Comparison of ENCODE assay signal across 16 cellular contexts in the genomic region with DNA sequence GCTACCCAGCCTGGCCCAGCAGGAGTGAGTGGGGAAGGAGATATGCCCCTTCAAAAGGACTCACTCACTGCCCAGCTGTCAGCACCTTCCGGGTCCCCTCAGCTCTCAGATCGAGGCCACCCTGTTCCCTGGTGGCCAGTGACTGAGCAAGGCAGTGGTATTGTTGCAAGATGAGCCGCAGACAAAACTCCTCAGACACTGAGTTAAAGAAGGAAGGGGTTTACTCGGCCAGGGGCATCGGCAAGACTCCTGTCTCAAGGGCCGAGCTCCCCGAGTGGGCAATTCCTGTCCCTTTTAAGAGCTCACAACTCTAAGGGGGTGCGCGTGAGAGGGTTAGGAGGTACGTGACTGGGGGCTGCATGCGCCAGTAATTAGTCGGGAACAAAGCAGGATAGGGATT. TPM values are rescaled to one million over a fixed set of nuclear protein-coding genes. Genes with fewer than 3 reads are reported as not detected.
DNase-seq lines count a peak whose midpoint lies in the region; ATAC-seq and TF ChIP-seq lines count a peak whose summit lies in the region.
"Had no signal": no experiment of that assay in that cellular context is flagged by ENCODE, and none has a peak within 500 bp of the region (broad histone marks: within the 10 kb centered on the region; RNA-seq: fewer than 3 reads in every experiment).

No MANE protein-coding gene starts in this region.

- H3K9me3 Mint-ChIP-seq in activated T-cell treated with anti-CD3 and anti-CD28 coated beads, Interleukin-2, amount 50 U/mL, for 24 hours = no peaks in the 10 kb centered on the region
- H3K9me3 Mint-ChIP-seq in activated T-cell treated with anti-CD3 and anti-CD28 coated beads, Interleukin-2, amount 50 U/mL, for 72 hours = no peaks in the 10 kb centered on the region
- 0 out of 2 replicates have a peak, but pooled peaks cover 3% of the 10 kb centered on the region for H3K9me3 Mint-ChIP-seq in WTC11
- no peaks in the 10 kb centered on the region for H3K9me3 Mint-ChIP-seq in type B pancreatic cell
- H3K9me3 Mint-ChIP-seq: CD8-positive, alpha-beta memory T cell; HFFc6 had no signal

- ATAC-seq in activated T-cell treated with anti-CD3 and anti-CD28 coated beads, Interleukin-2, amount 50 U/mL, for 72 hours (replicated peaks in 1 of 2) = no peak
- ATAC-seq in WTC11 = no peak

- CTCF ChIA-PET in WTC11 (lab: Charles Lee) = interaction anchor here (1.1 kb wide), 2 partner anchors 17 to 42 kb away, joined by 3 to 4 read pairs; no protein-coding TSS in a partner anchor
- CTCF ChIA-PET in mammary epithelial cell (lab: Charles Lee; ENCODE audit: low non-redundant PET) = no interaction called here

- no peak overlapping the region for H3K9ac ChIP-seq in mammary epithelial cell (ENCODE audit: insufficient read depth, low read length)

- H3K27ac ChIP-seq in esophagus (ENCODE audit: low read depth in 2 of 2, low read length in 1 of 2) (peak overlapping the region; percentile 27 to 63), mammary epithelial cell (ENCODE audit: insufficient read depth, low read depth, low read length) (no peak overlapping the region)
- H3K27ac ChIP-seq: 22Rv1 had no signal

- H3K4me1 Mint-ChIP-seq in activated T-cell treated with anti-CD3 and anti-CD28 coated beads, Interleukin-2, amount 50 U/mL, for 24 hours (ENCODE audit: low read depth) = peaks cover 12% of the 10 kb centered on the region
- H3K4me1 Mint-ChIP-seq in activated T-cell treated with anti-CD3 and anti-CD28 coated beads, Interleukin-2, amount 50 U/mL, for 72 hours (ENCODE audit: low read depth) = peaks cover 5% of the 10 kb centered on the region
- H3K4me1 Mint-ChIP-seq in WTC11 = peaks cover 13% of the 10 kb centered on the region
- peaks cover 7% of the 10 kb centered on the region for H3K4me1 Mint-ChIP-seq in type B pancreatic cell (ENCODE audit: unreplicated experiment)

- no TSS peak for BruUV-seq in mammary epithelial cell (replicated peaks; lab: Mats Ljungman, UMichigan)

- H3K9me3 ChIP-seq in esophagus (ENCODE audit: control insufficient read depth in 2 of 2, insufficient read depth in 1 of 2, low read depth in 1 of 2, low read length in 1 of 2) (no peaks in the 10 kb centered on the region), HAP-1 (no peaks in the 10 kb centered on the region), mammary epithelial cell (replicated peaks; ENCODE audit: insufficient read depth, low read length) (no peaks in the 10 kb centered on the region)
- H3K9me3 ChIP-seq: Caco-2 had no signal

- H3K36me3 Mint-ChIP-seq in activated T-cell treated with anti-CD3 and anti-CD28 coated beads, Interleukin-2, amount 50 U/mL, for 24 hours (ENCODE audit: low read depth) = no peaks in the 10 kb centered on the region
- no peaks in the 10 kb centered on the region for H3K36me3 Mint-ChIP-seq in activated T-cell treated with anti-CD3 and anti-CD28 coated beads, Interleukin-2, amount 50 U/mL, for 72 hours (ENCODE audit: insufficient read depth in 2 of 2)
- H3K36me3 Mint-ChIP-seq in WTC11 (0 out of 2 replicates have a peak, but pooled peaks cover 2% of the 10 kb centered on the region), type B pancreatic cell (no peaks in the 10 kb centered on the region)
- H3K36me3 Mint-ChIP-seq: CD14-positive monocyte; CD8-positive, alpha-beta memory T cell had no signal

- H3K4me3 ChIP-seq in esophagus (ENCODE audit: low read depth in 1 of 2, low read length in 2 of 2) = no peak overlapping the region
- no peak overlapping the region for H3K4me3 ChIP-seq in HAP-1
- H3K4me3 ChIP-seq in mammary epithelial cell (replicated peaks in 1 of 3; ENCODE audit: insufficient read depth in 1 of 3, low read depth in 2 of 3, low read length in 3 of 3) = no peak overlapping the region

- H3K4me3 Mint-ChIP-seq in activated T-cell treated with anti-CD3 and anti-CD28 coated beads, Interleukin-2, amount 50 U/mL, for 24 hours = no peak overlapping the region
- no peak overlapping the region for H3K4me3 Mint-ChIP-seq in activated T-cell treated with anti-CD3 and anti-CD28 coated beads, Interleukin-2, amount 50 U/mL, for 72 hours
- H3K4me3 Mint-ChIP-seq in WTC11 (no peak overlapping the region), type B pancreatic cell (no peak overlapping the region)
- H3K4me3 Mint-ChIP-seq: CD14-positive monocyte; CD8-positive, alpha-beta memory T cell; HFFc6 had no signal

- peaks cover 10 to 19% of the 10 kb centered on the region in 2 donors for H3K4me1 ChIP-seq in esophagus (ENCODE audit: control insufficient read depth in 2 of 2, insufficient read depth in 2 of 2, low read length in 1 of 2)
- H3K4me1 ChIP-seq in HAP-1 = no peaks in the 10 kb centered on the region
- peaks cover 16% of the 10 kb centered on the region for H3K4me1 ChIP-seq in mammary epithelial cell (ENCODE audit: insufficient read depth, low read length)
- H3K4me1 ChIP-seq: Caco-2 had no signal

- POLR2A ChIA-PET in WTC11 (lab: Charles Lee) = no interaction called here

- H3K27me3 ChIP-seq in esophagus (ENCODE audit: control insufficient read depth in 1 of 2, insufficient read depth in 2 of 2, low read length in 2 of 2) (no peaks in the 10 kb centered on the region), HAP-1 (ENCODE audit: low read depth) (no peaks in the 10 kb centered on the region), mammary epithelial cell (ENCODE audit: insufficient read depth, low read length) (no peaks in the 10 kb centered on the region)

- no peaks in the 10 kb centered on the region for H3K27me3 Mint-ChIP-seq in activated T-cell treated with anti-CD3 and anti-CD28 coated beads, Interleukin-2, amount 50 U/mL, for 24 hours
- no peaks in the 10 kb centered on the region for H3K27me3 Mint-ChIP-seq in activated T-cell treated with anti-CD3 and anti-CD28 coated beads, Interleukin-2, amount 50 U/mL, for 72 hours (ENCODE audit: low read depth)
- no peaks in the 10 kb centered on the region; the same call in 1 of the 2 replicates for H3K27me3 Mint-ChIP-seq in WTC11 (ENCODE audit: low read depth)
- H3K27me3 Mint-ChIP-seq in type B pancreatic cell = no peaks in the 10 kb centered on the region
- H3K27me3 Mint-ChIP-seq: CD8-positive, alpha-beta memory T cell had no signal

- dilution Hi-C loops in mammary epithelial cell (cut with HindIII; ENCODE audit: low sequenced_read_pairs) = no loop called here

- H3K36me3 ChIP-seq in esophagus (ENCODE audit: control insufficient read depth in 2 of 2, insufficient read depth in 2 of 2, low read length in 1 of 2) (no peaks in the 10 kb centered on the region), HAP-1 (replicated peaks) (no peaks in the 10 kb centered on the region), mammary epithelial cell (ENCODE audit: insufficient read depth, low read length) (no peaks in the 10 kb centered on the region)

- peak overlapping the region; percentile 56 for H3K27ac Mint-ChIP-seq in activated T-cell treated with anti-CD3 and anti-CD28 coated beads, Interleukin-2, amount 50 U/mL, for 24 hours
- H3K27ac Mint-ChIP-seq in activated T-cell treated with anti-CD3 and anti-CD28 coated beads, Interleukin-2, amount 50 U/mL, for 72 hours = no peak overlapping the region
- H3K27ac Mint-ChIP-seq in WTC11 (no peak overlapping the region), type B pancreatic cell (peak overlapping the region; percentile 45)
- H3K27ac Mint-ChIP-seq: CD14-positive monocyte; CD8-positive, alpha-beta memory T cell; HFFc6 had no signal

- no peak overlapping the region for H3K4me2 ChIP-seq in mammary epithelial cell (ENCODE audit: insufficient read depth, low read depth, low read length)

- in situ Hi-C loops in HAP-1 (cut with MboI; ENCODE audit: low sequenced_read_pairs) (no loop called here), mammary epithelial cell (cut with MboI; ENCODE audit: low sequenced_read_pairs in 2 of 2) (no loop called here)

- H4K20me1 ChIP-seq in mammary epithelial cell (ENCODE audit: insufficient read depth, low read length) = no peaks in the 10 kb centered on the region

- WGBS in esophagus, 2 donors = 86 to 88% methylated on average over 12 of the region's 12 CpGs
- 90% methylated on average over 8 of the region's 12 CpGs for WGBS in mammary epithelial cell (ENCODE audit: low coverage, missing lambda C conversion rate)

- no peak overlapping the region for H2AFZ ChIP-seq in mammary epithelial cell (ENCODE audit: low read depth, low read length)

- DNase-seq in activated T-cell treated with anti-CD3 and anti-CD28 coated beads, Interleukin-2, amount 50 U/mL, for 24 hours = no peak
- DNase-seq in activated T-cell treated with anti-CD3 and anti-CD28 coated beads, Interleukin-2, amount 50 U/mL, for 72 hours = no peak
- DNase-seq in WTC11 (ENCODE audit: low spot score) (no peak), type B pancreatic cell (ENCODE audit: extremely low spot score, unreplicated experiment) (no peak), HAP-1 (ENCODE audit: low spot score in 2 of 2) (no peak), mammary epithelial cell (no peak), cerebellar cortex (ENCODE audit: low spot score) (no peak)
- DNase-seq: Caco-2; CD8-positive, alpha-beta memory T cell; DMS53; GOT3; HCEC 1CT; HFFc6 had no signal

- no peak for TF ChIP-seq CTCF in WTC11 (IDR thresholded peaks at IDR 0.05)
- TF ChIP-seq CTCF in type B pancreatic cell (conservative IDR thresholded peaks at IDR 0.05) = no peak
- no peak for TF ChIP-seq CTCF in mammary epithelial cell (conservative IDR thresholded peaks at IDR 0.05 in 1 of 2, IDR thresholded peaks at IDR 0.05 in 1 of 2; ENCODE audit: extremely low read depth in 1 of 2, insufficient read depth in 1 of 2, low read depth in 1 of 2, low read length in 2 of 2)

- H3K79me2 ChIP-seq in mammary epithelial cell (ENCODE audit: insufficient read depth, low read length) = no peaks in the 10 kb centered on the region

- intact Hi-C loops in mammary epithelial cell (cut with micrococcal nuclease) = no loop called here

RNA-seq across cellular contexts. Expression of a gene that starts 9.7 kb away (rescaled TPM):
- total RNA-seq in activated T-cell treated with anti-CD3 and anti-CD28 coated beads, Interleukin-2, amount 50 U/mL, for 72 hours = 1 to 10 TPM; 5.6 to 6.0 TPM
- total RNA-seq in WTC11 (2021) (40.3 to 46.2 TPM (median 41.6 TPM) in 3 replicates), type B pancreatic cell (ENCODE audit: low replicate concordance) (6.6 and 11.2 TPM in 2 replicates), mammary epithelial cell (1 to 10 TPM in 1 of 2 donors, under 1 TPM in 1; 0.67 to 2.2 TPM)
- polyA plus RNA-seq in esophagus (10 to 100 TPM; 16.9 to 26.2 TPM), mammary epithelial cell (0.46 TPM)
- not detected for polyA minus RNA-seq in mammary epithelial cell
- polyA plus RNA-seq: CD14-positive monocyte had no signal

RNA-seq across cellular contexts. Expression of a gene that starts 27.2 kb away (rescaled TPM):
- total RNA-seq in activated T-cell treated with anti-CD3 and anti-CD28 coated beads, Interleukin-2, amount 50 U/mL, for 72 hours = 10 to 100 TPM; 21.5 to 24.5 TPM
- total RNA-seq in WTC11 (2021) (86.1 to 93.3 TPM (median 92.5 TPM) in 3 replicates), type B pancreatic cell (ENCODE audit: low replicate concordance) (41.8 and 52.1 TPM in 2 replicates), mammary epithelial cell (10 to 100 TPM; 15.3 to 23.8 TPM)
- polyA plus RNA-seq in esophagus (10 to 100 TPM; 75.2 to 90.8 TPM), mammary epithelial cell (17.1 TPM)
- 22.2 TPM for polyA minus RNA-seq in mammary epithelial cell

RNA-seq across cellular contexts. Expression of a gene that starts 50.1 kb away (rescaled TPM):
- total RNA-seq in activated T-cell treated with anti-CD3 and anti-CD28 coated beads, Interleukin-2, amount 50 U/mL, for 72 hours = 100 to 1,000 TPM; 112 to 122 TPM
- 263 to 269 TPM (median 264 TPM) in 3 replicates for total RNA-seq in WTC11 (2021)
- 100 to 1,000 TPM; 126 to 238 TPM for polyA plus RNA-seq in esophagus
- 136 and 161 TPM in 2 replicates for total RNA-seq in type B pancreatic cell (ENCODE audit: low replicate concordance)
- total RNA-seq in mammary epithelial cell = 100 to 1,000 TPM in 1 of 2 donors, 10 to 100 TPM in 1; 72.8 to 152 TPM
- 213 TPM for polyA plus RNA-seq in mammary epithelial cell
- 91.2 TPM for polyA minus RNA-seq in mammary epithelial cell

Comparison
In these comparisons a context has a peak if more than half of its experiments do, and no peak if none do; other contexts are left out.
1. H3K27ac Mint-ChIP-seq: peak in activated T-cell treated with anti-CD3 and anti-CD28 coated beads, Interleukin-2, amount 50 U/mL, for 24 hours (single experiment) and type B pancreatic cell (single experiment); none in activated T-cell treated with anti-CD3 and anti-CD28 coated beads, Interleukin-2, amount 50 U/mL, for 72 hours (single experiment) and WTC11 (single experiment).